ENCODE assay signal across 1 cellular context in the genomic region with DNA sequence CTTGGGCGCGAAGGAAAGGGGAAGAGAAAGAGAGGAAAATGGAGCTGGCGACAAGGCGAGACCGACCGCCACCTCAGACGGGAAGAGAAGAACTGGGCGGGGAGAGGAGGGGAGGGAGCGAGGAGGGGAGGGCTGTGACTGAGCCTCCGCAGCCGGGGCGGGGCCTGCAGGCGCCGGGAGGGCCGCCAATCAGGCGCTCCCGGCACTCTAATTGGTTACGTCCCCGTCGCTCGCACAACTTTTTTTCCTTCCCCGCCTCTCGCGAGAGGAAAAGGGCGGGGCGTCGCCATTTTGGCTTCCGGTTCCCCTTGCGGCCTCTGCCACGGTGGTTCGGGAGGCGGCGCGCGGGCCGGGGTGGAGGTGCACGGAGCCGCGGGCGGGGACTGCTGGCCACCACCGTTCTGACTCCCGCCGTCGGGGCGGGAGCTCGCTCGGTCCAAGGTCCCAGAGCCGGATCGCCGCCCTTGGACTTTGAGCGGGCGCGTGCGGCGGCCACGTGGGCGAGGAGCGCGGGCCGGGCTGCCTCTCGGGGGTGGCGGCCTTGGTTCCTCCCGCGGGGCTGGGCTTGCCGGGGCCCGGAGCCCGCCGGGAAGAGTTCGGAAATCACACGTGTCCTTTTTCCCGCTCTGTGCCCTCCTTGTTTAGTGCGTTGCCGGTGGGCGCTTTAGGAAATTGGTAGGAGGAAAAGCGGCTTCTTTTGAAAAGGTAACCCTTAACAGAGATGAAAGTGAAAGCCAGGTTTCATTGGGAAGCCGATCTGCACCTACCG.
TF ChIP-seq lines count a peak whose summit lies in the region.

Gene GDI2, minus strand, starts transcription at position 94 of the 769 bp plus-strand sequence. CDS start 176 bp downstream, outside the sequence.

TF ChIP-seq in HepG2, 621 proteins besides CTCF, POLR2A, EP300 and RAD21 (continued from another document):
- TF ChIP-seq ZHX2 (IDR thresholded peaks at IDR 0.05; ENCODE audit: low read depth) (peak; percentile 79; the same call in 1 of the 2 replicates), ZHX2 (CRISPR knock-in tag; IDR thresholded peaks at IDR 0.05; ENCODE audit: borderline replicate concordance) (no peak; the same call in 1 of the 2 replicates), PAXIP1 (CRISPR knock-in tag; conservative IDR thresholded peaks at IDR 0.05) (peak; percentile 90), ZSCAN12 (CRISPR knock-in tag; IDR thresholded peaks at IDR 0.05) (peak; percentile 91; the same call in 1 of the 2 replicates), ZNF354B (CRISPR knock-in tag; IDR thresholded peaks at IDR 0.05) (peak; percentile 76; the same call in 1 of the 2 replicates), FOSL2 (CRISPR knock-in tag; IDR thresholded peaks at IDR 0.05) (no peak; the same call in none of the 2 replicates), SMYD3 (CRISPR knock-in tag; IDR thresholded peaks at IDR 0.05) (no peak; the same call in 1 of the 2 replicates), HINFP (CRISPR knock-in tag; IDR thresholded peaks at IDR 0.05; ENCODE audit: low read depth) (peak; percentile 51; the same call in 1 of the 2 replicates), ZFY (CRISPR knock-in tag; IDR thresholded peaks at IDR 0.05) (peak; percentile 95), ISL2 (CRISPR knock-in tag; IDR thresholded peaks at IDR 0.05) (peak; percentile 47), FOXA3 (CRISPR knock-in tag; IDR thresholded peaks at IDR 0.05) (peak; percentile 79), ZNF619 (CRISPR knock-in tag; IDR thresholded peaks at IDR 0.05) (peak; percentile 85; the same call in 1 of the 2 replicates), UBTF (CRISPR knock-in tag; IDR thresholded peaks at IDR 0.05) (peak; percentile 85), MIXL1 (CRISPR knock-in tag; IDR thresholded peaks at IDR 0.05) (peak; percentile 60), ZNF790 (CRISPR knock-in tag; IDR thresholded peaks at IDR 0.05; ENCODE audit: borderline replicate concordance) (peak; percentile 95; the same call in 1 of the 2 replicates), RNF219 (CRISPR knock-in tag; IDR thresholded peaks at IDR 0.05) (0 out of 2 replicates have a peak, but pooled peaks have one; percentile 80)
- TF ChIP-seq, protein P1, sequence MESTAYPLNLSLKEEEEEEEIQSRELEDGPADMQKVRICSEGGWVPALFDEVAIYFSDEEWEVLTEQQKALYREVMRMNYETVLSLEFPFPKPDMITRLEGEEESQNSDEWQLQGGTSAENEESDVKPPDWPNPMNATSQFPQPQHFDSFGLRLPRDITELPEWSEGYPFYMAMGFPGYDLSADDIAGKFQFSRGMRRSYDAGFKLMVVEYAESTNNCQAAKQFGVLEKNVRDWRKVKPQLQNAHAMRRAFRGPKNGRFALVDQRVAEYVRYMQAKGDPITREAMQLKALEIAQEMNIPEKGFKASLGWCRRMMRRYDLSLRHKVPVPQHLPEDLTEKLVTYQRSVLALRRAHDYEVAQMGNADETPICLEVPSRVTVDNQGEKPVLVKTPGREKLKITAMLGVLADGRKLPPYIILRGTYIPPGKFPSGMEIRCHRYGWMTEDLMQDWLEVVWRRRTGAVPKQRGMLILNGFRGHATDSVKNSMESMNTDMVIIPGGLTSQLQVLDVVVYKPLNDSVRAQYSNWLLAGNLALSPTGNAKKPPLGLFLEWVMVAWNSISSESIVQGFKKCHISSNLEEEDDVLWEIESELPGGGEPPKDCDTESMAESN (CRISPR knock-in tag; conservative IDR thresholded peaks at IDR 0.05) = peak; percentile 97
